Comparison of ENCODE assay signal across 8 cellular contexts in the genomic region with DNA sequence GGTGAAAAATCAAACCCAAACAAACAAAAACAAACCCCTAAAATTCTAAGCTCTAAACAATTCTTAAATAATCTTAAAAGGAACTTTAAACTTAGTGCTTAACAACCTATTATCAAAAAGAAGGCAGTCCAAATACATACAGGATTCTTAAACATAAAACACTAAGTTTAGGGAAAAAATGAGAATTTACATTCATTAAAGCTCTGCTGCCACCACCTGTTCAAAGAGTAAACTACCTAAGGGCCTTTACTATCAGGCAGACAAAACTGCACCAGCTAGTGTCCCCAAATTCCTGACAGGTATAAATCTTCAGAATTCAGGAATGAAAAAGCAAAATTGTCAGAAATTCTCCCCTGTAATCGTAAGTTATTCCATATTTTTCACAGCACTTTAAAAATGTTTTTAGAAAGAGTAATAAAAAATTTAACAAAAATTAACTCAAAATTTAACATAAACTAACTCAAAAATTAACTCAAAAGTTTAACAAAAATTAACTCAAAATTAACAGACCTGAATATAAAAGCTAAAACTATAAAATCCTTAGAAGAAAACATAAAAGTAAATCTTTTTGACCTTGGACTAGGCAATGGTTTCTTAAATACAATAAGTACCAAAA. TPM values are rescaled to one million over a fixed set of nuclear protein-coding genes. Genes with fewer than 3 reads are reported as not detected.
A peak's percentile ranks its signal among the peaks of the same experiment; 100 is the strongest.
DNase-seq lines count a peak whose midpoint lies in the region; ATAC-seq and TF ChIP-seq lines count a peak whose summit lies in the region.

No MANE protein-coding gene starts in this region.

- TF ChIP-seq CTCF in fibroblast of the aortic adventitia (IDR thresholded peaks at IDR 0.05; ENCODE audit: insufficient read depth, low read length) = peak; percentile 69
- peak in 5 of 7 experiments; percentile 15 to 48 (median 26) for TF ChIP-seq CTCF in stomach (IDR thresholded peaks at IDR 0.05)

- H3K36me3 ChIP-seq in stomach = peaks cover 0 to 9% (median 6%) of the 10 kb centered on the region in 4 donors

- 68 to 88% (median 77%) methylated on average over 1 of the region's 1 CpG for WGBS in stomach, 5 donors

- no peaks in the 10 kb centered on the region for H3K27me3 ChIP-seq in stomach

- ATAC-seq in GM21619 (IDR thresholded peaks at IDR 0.05; ENCODE audit: unreplicated experiment) (peak; percentile 60), HG03521 (IDR thresholded peaks at IDR 0.05; ENCODE audit: unreplicated experiment) (no peak), HG02759 (IDR thresholded peaks at IDR 0.05; ENCODE audit: unreplicated experiment) (no peak)

- no peak for TF ChIP-seq POLR2A in stomach (IDR thresholded peaks at IDR 0.05)

- intact Hi-C loops in stomach (cut with DNase I; ENCODE audit: low total_unique reads) = no loop called here

- no peak overlapping the region for H3K4me3 ChIP-seq in fibroblast of the aortic adventitia (ENCODE audit: low read depth, low read length)
- H3K4me3 ChIP-seq in stomach = no peak overlapping the region

- DNase-seq in CD1c-positive myeloid dendritic cell (ENCODE audit: extremely low spot score) (peak; percentile 43), RPMI8226 (peak; percentile 12), fibroblast of the aortic adventitia (ENCODE audit: low read depth) (peak; percentile 51), stomach (no peak), C1 segment of cervical spinal cord (lab: John Stamatoyannopoulos, UW) (no peak)

- H3K27ac ChIP-seq in stomach = no peak overlapping the region

- no peaks in the 10 kb centered on the region for H3K9me3 ChIP-seq in stomach

- TF ChIP-seq EP300 in stomach (IDR thresholded peaks at IDR 0.05) = no peak

- peaks cover 0 to 15% (median 4%) of the 10 kb centered on the region in 4 donors for H3K4me1 ChIP-seq in stomach

RNA-seq across cellular contexts. Expression of gene PDZD8, which starts 55.1 kb away (rescaled TPM):
- total RNA-seq in fibroblast of the aortic adventitia (ENCODE audit: low replicate concordance) = 24.2 and 42.2 TPM in 2 replicates
- total RNA-seq in stomach = 10 to 100 TPM; 11.1 to 60.5 (median 40.4) TPM
- 1 to 10 TPM; 3.5 to 5.5 (median 4.0) TPM for polyA plus RNA-seq in stomach

Comparison
In these comparisons a context has a peak if more than half of its experiments do, and no peak if none do; other contexts are left out.
1. DNase-seq: peak in CD1c-positive myeloid dendritic cell (single experiment), RPMI8226 (single experiment) and fibroblast of the aortic adventitia (single experiment); none in stomach (single experiment) and C1 segment of cervical spinal cord (0 of 14).